3 cellular contexts compared by ENCODE assay signal in genomic region chr6:1542764-1543163, GRCh38.
A peak's percentile ranks its signal among the peaks of the same experiment; 100 is the strongest.
TF ChIP-seq lines count a peak whose summit lies in the region.

No MANE protein-coding gene starts in this region.

TF ChIP-seq in HEK293, 187 proteins besides CTCF, POLR2A, EP300 and RAD21 (continued from another document):
- peak; percentile 86; the same call in 1 of the 2 replicates for TF ChIP-seq ZNF280D (tag by site-specific recombination; IDR thresholded peaks at IDR 0.05)
- TF ChIP-seq SETDB1 (IDR thresholded peaks at IDR 0.05; ENCODE audit: insufficient read length, low read length): peak; percentile 35
- no peak for TF ChIP-seq ZSCAN4 (tag by site-specific recombination; IDR thresholded peaks at IDR 0.05)
- TF ChIP-seq ZNF423 (tag by site-specific recombination; IDR thresholded peaks at IDR 0.05): no peak

TF ChIP-seq in neural cell, 6 proteins besides CTCF, POLR2A, EP300 and RAD21 (continued from another document):
- no peak for TF ChIP-seq REST (IDR thresholded peaks at IDR 0.05; ENCODE audit: borderline replicate concordance)
- no peak for TF ChIP-seq TAF1 (IDR thresholded peaks at IDR 0.05; ENCODE audit: low read depth)

TF ChIP-seq in SK-N-SH treated with all-trans-retinoic acid at 6 μM for 48 hours, 23 proteins besides CTCF, POLR2A, EP300 and RAD21 (continued from another document):
- TF ChIP-seq TSHZ2 (CRISPR knock-in tag; IDR thresholded peaks at IDR 0.05): no peak
- TF ChIP-seq CSDC2 (CRISPR knock-in tag; IDR thresholded peaks at IDR 0.05): no peak
- TF ChIP-seq ISL1 (CRISPR knock-in tag; IDR thresholded peaks at IDR 0.05): no peak
- no peak for TF ChIP-seq POU6F1 (CRISPR knock-in tag; IDR thresholded peaks at IDR 0.05; ENCODE audit: borderline replicate concordance, low read depth)
- no peak for TF ChIP-seq CSRNP3 (CRISPR knock-in tag; IDR thresholded peaks at IDR 0.05)
- no peak for TF ChIP-seq SNAI2 (CRISPR knock-in tag; IDR thresholded peaks at IDR 0.05)
TF ChIP-seq in SK-N-SH treated with all-trans-retinoic acid at 6 μM for 48 hours: peak in this region for 0.
